In genomic region chr16:70432800-70433455, GRCh38 we compare ENCODE assay signal across 9 cellular contexts. TPM values are rescaled to one million over a fixed set of nuclear protein-coding genes. Genes with fewer than 3 reads are reported as not detected.
DNase-seq lines count a peak whose midpoint lies in the region; ATAC-seq, FAIRE-seq and TF ChIP-seq lines count a peak whose summit lies in the region.
"Had no signal": no experiment of that assay in that cellular context is flagged by ENCODE, and none has a peak within 500 bp of the region (broad histone marks: within the 10 kb centered on the region; RNA-seq: fewer than 3 reads in every experiment).

No MANE protein-coding gene starts in this region.

- no peaks in the 10 kb centered on the region for H3K9me3 Mint-ChIP-seq in nephron

- H3K9ac ChIP-seq in GM12878 (ENCODE audit: control insufficient read depth, insufficient read depth, low read length) = peak overlapping the region; percentile 80

- POLR2A ChIA-PET in GM12878 (lab: Charles Lee) = interaction anchor here (0.6 to 4.9 kb wide), 13 partner anchors 14 to 181 kb away, joined by 3 to 47 read pairs (median 7); partner anchors contain the start of genes EXOSC6 and FCSK

- 10% methylated on average over 11 of the region's 11 CpGs for WGBS in GM12878 (ENCODE audit: insufficient coverage, insufficient replicate concordance, low lambda C conversion rate, missing lambda C conversion rate)

- TF ChIP-seq RAD21 in GM12878 (IDR thresholded peaks at IDR 0.05; ENCODE audit: insufficient read depth, low read depth, low read length) = no peak

- H3K4me3 Mint-ChIP-seq in nephron = peak overlapping the region; percentile 63 to 81 (median 73)

- peaks cover 63% of the 10 kb centered on the region for H3K4me1 ChIP-seq in GM12878 (ENCODE audit: control insufficient read depth, insufficient read depth, low read length)

- DNase-seq in Daoy (ENCODE audit: low read depth) (peak; percentile 46), GM12878 (ENCODE audit: low read depth, low spot score) (no peak), HuH-7 (ENCODE audit: low spot score) (no peak), AG08395 (ENCODE audit: low spot score) (no peak), DMS79 (lab: John Stamatoyannopoulos, UW) (no peak)

- peaks cover 86% of the 10 kb centered on the region for H3K79me2 ChIP-seq in GM12878 (ENCODE audit: control insufficient read depth, insufficient read depth, low read length)

- BruUV-seq in GM12878 (replicated peaks; lab: Mats Ljungman, UMichigan) = no TSS peak

- no peaks in the 10 kb centered on the region for H3K27me3 ChIP-seq in GM12878 (replicated peaks in 1 of 2; ENCODE audit: control insufficient read depth in 2 of 2, insufficient read depth in 2 of 2, low read length in 1 of 2)

- H3K4me2 ChIP-seq in GM12878 (ENCODE audit: control insufficient read depth, insufficient read depth) = peak overlapping the region; percentile 97

- peak overlapping the region; percentile 70 for H3K4me3 ChIP-seq in GM12878
- H3K4me3 ChIP-seq: mucosa of descending colon had no signal

- intact Hi-C loops in GM12878 (cut with micrococcal nuclease; ENCODE audit: unreplicated experiment) = loop anchor here (1.0 to 10.0 kb wide), 2 partner anchors 90 to 868 kb away; partner anchors contain the start of genes COG4, NFAT5 and SF3B3

- H2AFZ ChIP-seq in GM12878 (ENCODE audit: control insufficient read depth, low read depth, low read length) = no peak overlapping the region

- peaks cover 78% of the 10 kb centered on the region for H3K4me1 Mint-ChIP-seq in nephron

- peak overlapping the region; percentile 98 to 99 (median 99) for H3K27ac Mint-ChIP-seq in nephron

- RAD21 ChIA-PET in GM12878 (lab: Charles Lee; ENCODE audit: unreplicated experiment) = interaction anchor here (0.6 to 3.9 kb wide), 16 partner anchors 10 to 91 kb away, joined by 3 to 38 read pairs (median 6); partner anchors contain the start of genes COG4, FCSK and SF3B3

- FAIRE-seq in GM12878 (lab: Jason Lieb, UNC) = no peak

- TF ChIP-seq EP300 in GM12878 (IDR thresholded peaks at IDR 0.05; ENCODE audit: borderline replicate concordance in 1 of 2, control insufficient read depth in 1 of 2, low read depth in 2 of 2, low read length in 2 of 2) = no peak; a peak in 1 of 4 replicates

- H3K9me3 ChIP-seq in GM12878 (replicated peaks; ENCODE audit: control insufficient read depth, insufficient read depth, low read length) = no peaks in the 10 kb centered on the region
- H3K9me3 ChIP-seq: mucosa of descending colon had no signal

- in situ Hi-C loops in GM12878 (cut with MboI) = no loop called here

- CTCF ChIA-PET in GM12878 (lab: Yijun Ruan, JAX) = interaction anchor here (0.5 to 2.6 kb wide), 12 partner anchors 16 to 111 kb away, joined by 3 to 10 read pairs (median 6); partner anchors contain the start of gene COG4

- H3K36me3 Mint-ChIP-seq in nephron (ENCODE audit: low read depth) = peaks cover 13% of the 10 kb centered on the region

- SMC1A ChIA-PET in GM12878 (lab: Charles Lee; ENCODE audit: uncharacterized antibody, unreplicated experiment) = interaction anchor here (0.7 to 4.0 kb wide), 14 partner anchors 10 to 92 kb away, joined by 3 to 37 read pairs (median 9); partner anchors contain the start of genes COG4, FCSK and SF3B3

- no peaks in the 10 kb centered on the region for H3K27me3 Mint-ChIP-seq in nephron (ENCODE audit: low read depth)

- no peaks in the 10 kb centered on the region for H4K20me1 ChIP-seq in GM12878 (ENCODE audit: control insufficient read depth, insufficient read depth)

- peak overlapping the region; percentile 88 for H3K27ac ChIP-seq in GM12878 (ENCODE audit: control insufficient read depth, insufficient read depth)

- no peak for TF ChIP-seq POLR2A in GM12878 (IDR thresholded peaks at IDR 0.05; ENCODE audit: low read depth, low read length)

- peaks cover 0 to 4% of the 10 kb centered on the region in 2 experiments; a peak in 1 of 4 replicates for H3K36me3 ChIP-seq in GM12878 (ENCODE audit: control insufficient read depth in 2 of 2, insufficient read depth in 2 of 2, low read length in 1 of 2)

- peak; percentile 23 for ATAC-seq in HG03342 (IDR thresholded peaks at IDR 0.05; ENCODE audit: unreplicated experiment)
- peak; percentile 0; the same call in 1 of the 3 replicates for ATAC-seq in GM12878
- no peak for ATAC-seq in HG03196 (IDR thresholded peaks at IDR 0.05; ENCODE audit: unreplicated experiment)

- TF ChIP-seq CTCF in GM12878 (IDR thresholded peaks at IDR 0.05 in 2 of 3, conservative IDR thresholded peaks at IDR 0.05 in 1 of 3; ENCODE audit: control insufficient read depth in 2 of 3, extremely low read depth in 1 of 3, insufficient read depth in 1 of 3, low read depth in 3 of 3, low read length in 3 of 3) = no peak
- no peak for TF ChIP-seq CTCF in nephron (IDR thresholded peaks at IDR 0.05; ENCODE audit: unreplicated experiment in 3 of 3)

TF ChIP-seq in GM12878, 131 proteins besides CTCF, POLR2A, EP300 and RAD21 (continues in another document):
- 0 out of 2 replicates have a peak, but pooled peaks have one; percentile 43 for TF ChIP-seq GATAD2B (conservative IDR thresholded peaks at IDR 0.05; ENCODE audit: low read depth)
- 0 out of 2 replicates have a peak, but pooled peaks have one; percentile 52 for TF ChIP-seq HDGF (IDR thresholded peaks at IDR 0.05)
- 0 out of 2 replicates have a peak, but pooled peaks have one; percentile 32 for TF ChIP-seq RCOR1 (conservative IDR thresholded peaks at IDR 0.05; ENCODE audit: low read depth, low read length)
- TF ChIP-seq EED (IDR thresholded peaks at IDR 0.05; ENCODE audit: low read depth) = peak; percentile 96
- TF ChIP-seq POLR2AphosphoS5 (IDR thresholded peaks at IDR 0.05; ENCODE audit: low read length) = peak; percentile 47; the same call in 1 of the 2 replicates
- peak; percentile 79 for TF ChIP-seq RELB (IDR thresholded peaks at IDR 0.05; ENCODE audit: low read depth)

RNA-seq across cellular contexts. Expression of gene ST3GAL2, which starts 6.0 kb away (rescaled TPM):
- total RNA-seq in Daoy (2014; rRNA removed; shearing (Covaris generic)) = 22.1 and 23.8 TPM in 2 replicates
- 143 and 167 TPM in 2 replicates for total RNA-seq in GM12878 (2013; cell fraction: nucleolus; rRNA removed)
- total RNA-seq in GM12878 (2014; rRNA removed) (40.2 and 43.7 TPM in 2 replicates), GM12878 (2014; rRNA removed; fragmentation: Illumina TruSeq; extraction: Trizol) (22.7 and 28.4 TPM in 2 replicates), GM12878 (2021) (61.7 and 66.7 TPM in 2 replicates)
- polyA plus RNA-seq in GM12878 (2011; ENCODE audit: low read depth) = 8.7 TPM
- polyA plus RNA-seq in GM12878 (2011; rRNA removed) (20.7 and 29.7 TPM in 2 replicates), GM12878 (2014; fragmentation: Illumina TruSeq; extraction: Trizol) (4.9 and 15.5 TPM in 2 replicates), GM12878 (2014; fragmentation: Nextera tagmentation; extraction: Ambion mirVana) (1 to 10 TPM in 1 of 2 experiments, under 1 TPM in 1; 0.95 to 1.4 TPM), GM12878 (2014; rRNA removed) (39.5 and 49.8 TPM in 2 replicates), GM12878 (2016; fragmentation: Nextera tagmentation; extraction: Ambion mirVana) (10 to 100 TPM; 10.5 to 23.4 TPM)
- 35.3 and 44.9 TPM in 2 replicates for polyA plus RNA-seq in GM12878 (2011; cell fraction: cytosol; rRNA removed)
- polyA plus RNA-seq in GM12878 (2011; cell fraction: nucleus; rRNA removed) = 23.2 and 29.6 TPM in 2 replicates
- 35.0 and 38.4 TPM in 2 replicates for polyA plus RNA-seq in GM12878 (2012)
- polyA minus RNA-seq in GM12878 (2011; rRNA and poly(A)+ RNA removed) = 68.2 and 127 TPM in 2 replicates
- 39.0 and 49.5 TPM in 2 replicates for polyA minus RNA-seq in GM12878 (2011; cell fraction: cytosol; rRNA and poly(A)+ RNA removed)
- polyA minus RNA-seq in GM12878 (2011; cell fraction: nucleus; rRNA and poly(A)+ RNA removed) = 38.8 and 58.4 TPM in 2 replicates

RNA-seq across cellular contexts. Expression of gene FCSK, which starts 21.5 kb away (rescaled TPM):
- 2.1 and 6.7 TPM in 2 replicates for total RNA-seq in Daoy (2014; rRNA removed; shearing (Covaris generic))
- 54.6 and 60.5 TPM in 2 replicates for total RNA-seq in GM12878 (2013; cell fraction: nucleolus; rRNA removed)
- total RNA-seq in GM12878 (2014; rRNA removed) (12.9 and 13.5 TPM in 2 replicates), GM12878 (2014; rRNA removed; fragmentation: Illumina TruSeq; extraction: Trizol) (5.0 and 5.4 TPM in 2 replicates), GM12878 (2021) (17.6 and 18.7 TPM in 2 replicates)
- polyA plus RNA-seq in GM12878 (2011; ENCODE audit: low read depth) = 6.8 TPM
- polyA plus RNA-seq in GM12878 (2011; rRNA removed) (5.1 and 9.5 TPM in 2 replicates), GM12878 (2014; fragmentation: Illumina TruSeq; extraction: Trizol) (2.8 and 6.2 TPM in 2 replicates), GM12878 (2014; fragmentation: Nextera tagmentation; extraction: Ambion mirVana) (1 to 10 TPM in 1 of 2 experiments, under 1 TPM in 1; 0.60 to 1.5 TPM), GM12878 (2014; rRNA removed) (13.6 and 15.7 TPM in 2 replicates), GM12878 (2016; fragmentation: Nextera tagmentation; extraction: Ambion mirVana) (1 to 10 TPM; 5.8 to 8.5 TPM)
- 9.9 and 11.6 TPM in 2 replicates for polyA plus RNA-seq in GM12878 (2011; cell fraction: cytosol; rRNA removed)
- polyA plus RNA-seq in GM12878 (2011; cell fraction: nucleus; rRNA removed) = 60.0 and 67.4 TPM in 2 replicates
- polyA plus RNA-seq in GM12878 (2012) = 8.0 and 8.3 TPM in 2 replicates
- 5.4 and 12.7 TPM in 2 replicates for polyA minus RNA-seq in GM12878 (2011; rRNA and poly(A)+ RNA removed)
- polyA minus RNA-seq in GM12878 (2011; cell fraction: cytosol; rRNA and poly(A)+ RNA removed) = 4.7 and 6.3 TPM in 2 replicates
- polyA minus RNA-seq in GM12878 (2011; cell fraction: nucleus; rRNA and poly(A)+ RNA removed) = 12.7 and 17.6 TPM in 2 replicates
